In genomic region chr7:19403691-19404090, GRCh38 we compare ENCODE assay signal across 19 cellular contexts.
"Had no signal": no experiment of that assay in that cellular context is flagged by ENCODE, and none has a peak within 500 bp of the region (broad histone marks: within the 10 kb centered on the region; RNA-seq: fewer than 3 reads in every experiment).

No MANE protein-coding gene starts in this region.

- ATAC-seq: effector memory CD8-positive, alpha-beta T cell; naive thymus-derived CD4-positive, alpha-beta T cell; psoas muscle; right lobe of liver; stimulated activated naive B cell treated with anti-CD40 and anti-IgM and Interleukin-4, amounts not matched to agents 10 μg/mL and 1 μg/mL and 100 μg/mL, for 72 hours; stimulated activated naive CD8-positive, alpha-beta T cell treated with anti-CD3 and anti-CD28 coated beads, Interleukin-15, amount 100 ng/mL, for 72 hours had no signal

- H3K27me3 ChIP-seq: esophagus squamous epithelium, neutrophil, right lobe of liver, testis, tibial nerve had no signal

- DNase-seq: effector memory CD8-positive, alpha-beta T cell; esophagus squamous epithelium; foreskin melanocyte; head of caudate nucleus; hippocampal formation; kidney glomerular epithelial cell; naive thymus-derived CD4-positive, alpha-beta T cell; psoas muscle; retina; right lobe of liver; stimulated activated CD4-positive, alpha-beta T cell treated with anti-CD3 and anti-CD28 coated beads, Interleukin-2, amount 100 ng/mL, for 24 hours; stimulated activated CD4-positive, alpha-beta T cell treated with anti-CD3 and anti-CD28 coated beads, Interleukin-4, amount 100 ng/mL, for 4 hours; stimulated activated naive B cell treated with anti-CD40 and anti-IgM and Interleukin-4, amounts not matched to agents 10 μg/mL and 1 μg/mL and 100 μg/mL, for 72 hours; stimulated activated naive CD8-positive, alpha-beta T cell treated with anti-CD3 and anti-CD28 coated beads, Interleukin-15, amount 100 ng/mL, for 72 hours; testis had no signal

- H3K4me1 ChIP-seq: psoas muscle, right lobe of liver, testis, tibial nerve had no signal

- H3K4me3 ChIP-seq: esophagus squamous epithelium, psoas muscle, right lobe of liver, testis, tibial nerve had no signal

- H3K27ac ChIP-seq: esophagus squamous epithelium, neutrophil, psoas muscle, right lobe of liver, testis, tibial nerve had no signal

- H3K36me3 ChIP-seq: esophagus squamous epithelium, neutrophil, right lobe of liver, tibial nerve had no signal

- H3K9me3 ChIP-seq: esophagus squamous epithelium, neutrophil, psoas muscle, right lobe of liver, testis, tibial nerve had no signal

- FAIRE-seq: colon, islet of Langerhans had no signal
